9 cellular contexts compared by ENCODE assay signal in the genomic region with DNA sequence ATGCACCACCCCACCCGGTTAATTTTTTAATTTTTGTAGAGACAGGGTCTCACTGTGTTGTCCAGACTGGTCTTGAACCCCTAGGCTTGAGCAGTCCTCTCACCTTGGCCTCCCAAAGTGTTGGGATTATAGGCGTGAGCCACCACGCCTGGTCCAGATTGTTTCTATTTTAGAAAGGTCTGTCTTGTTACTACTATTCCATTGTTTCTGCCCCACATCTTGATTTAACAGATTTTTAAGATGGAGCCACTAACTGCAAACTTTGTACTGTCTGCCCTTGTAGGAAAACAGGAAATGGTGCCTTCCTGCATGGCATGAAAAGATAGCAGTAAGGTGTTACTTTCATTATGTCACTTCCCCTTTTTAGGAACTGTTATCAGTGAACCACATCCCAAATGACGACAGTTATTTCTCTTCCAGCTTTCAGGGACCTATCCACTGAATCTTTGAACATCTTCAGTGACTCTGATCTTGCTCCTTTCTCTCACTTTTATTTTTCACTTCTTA. TPM values are rescaled to one million over a fixed set of nuclear protein-coding genes. Genes with fewer than 3 reads are reported as not detected.
DNase-seq lines count a peak whose midpoint lies in the region; ATAC-seq, FAIRE-seq and TF ChIP-seq lines count a peak whose summit lies in the region.
"Had no signal": no experiment of that assay in that cellular context is flagged by ENCODE, and none has a peak within 500 bp of the region (broad histone marks: within the 10 kb centered on the region; RNA-seq: fewer than 3 reads in every experiment).

No MANE protein-coding gene starts in this region.

- H3K4me3 ChIP-seq in mesodermal cell (ENCODE audit: extremely low read depth, insufficient read depth, low read length, poor library complexity, severe bottlenecking) (no peak overlapping the region), prostate gland (no peak overlapping the region)

- TF ChIP-seq CTCF in prostate gland (IDR thresholded peaks at IDR 0.05): no peak

- no peaks in the 10 kb centered on the region for H3K9me3 ChIP-seq in mesodermal cell (ENCODE audit: control insufficient read depth, low read length)
- H3K9me3 ChIP-seq in prostate gland: no peaks in the 10 kb centered on the region

- TF ChIP-seq POLR2A in prostate gland (IDR thresholded peaks at IDR 0.05): no peak

- H3K27ac ChIP-seq in mesodermal cell (ENCODE audit: low read depth, low read length, severe bottlenecking) (peak overlapping the region; percentile 29), prostate gland (no peak overlapping the region)

- H3K27me3 ChIP-seq in prostate gland (replicated peaks; ENCODE audit: insufficient read depth): no peaks in the 10 kb centered on the region

- WGBS in mesodermal cell (ENCODE audit: insufficient coverage in 2 of 2), 2 experiments: 66 to 78% methylated on average over 2 to 3 of the region's 4 CpGs
- WGBS in prostate gland: 85% methylated on average over 4 of the region's 4 CpGs

- intact Hi-C loops in prostate gland (cut with DNase I): no loop called here

- H3K4me1 ChIP-seq in mesodermal cell (ENCODE audit: control insufficient read depth, insufficient read depth, low read length, poor library complexity, severe bottlenecking) (no peaks in the 10 kb centered on the region), prostate gland (replicated peaks) (no peaks in the 10 kb centered on the region)

- ATAC-seq in GM18868 (IDR thresholded peaks at IDR 0.05; ENCODE audit: unreplicated experiment): peak; percentile 95
- ATAC-seq in HG02798 (IDR thresholded peaks at IDR 0.05; ENCODE audit: poor library complexity, unreplicated experiment): peak; percentile 85

- no peak for FAIRE-seq in frontal cortex (lab: Jason Lieb, UNC)
- FAIRE-seq: islet of Langerhans had no signal

- DNase-seq in NOMO-1 treated with DMSO at 0.1 percent for 48 hours (lab: John Stamatoyannopoulos, UW; ENCODE audit: unreplicated experiment) (peak; percentile 73), frontal cortex (ENCODE audit: low spot score in 2 of 2) (no peak), prostate gland (ENCODE audit: low spot score) (no peak)
- no peak for DNase-seq in stimulated activated CD4-positive, alpha-beta T cell treated with anti-CD3 and anti-CD28 coated beads, Interleukin-4, amount 100 ng/mL, for 4 hours
- no peak for DNase-seq in stimulated activated naive CD4-positive, alpha-beta T cell treated with Interleukin-2 at 50 U/mL for 16 hours (lab: John Stamatoyannopoulos, UW)

- H3K36me3 ChIP-seq in mesodermal cell (ENCODE audit: control insufficient read depth, insufficient read depth, low read length): peaks cover 78% of the 10 kb centered on the region
- H3K36me3 ChIP-seq in prostate gland: no peaks in the 10 kb centered on the region

RNA-seq across cellular contexts. Expression of gene TAF1D, which starts 23.2 kb away (rescaled TPM):
- polyA plus RNA-seq in mesodermal cell (2013, experiment 1 of 2): 184 TPM
- 268 TPM for polyA plus RNA-seq in mesodermal cell (2013, experiment 2 of 2)
- total RNA-seq in frontal cortex (134 TPM), prostate gland (10 to 100 TPM; 39.3 to 53.0 TPM)

RNA-seq across cellular contexts. Expression of gene C11orf54, which starts 23.4 kb away (rescaled TPM):
- 23.9 TPM for polyA plus RNA-seq in mesodermal cell (2013, experiment 1 of 2)
- polyA plus RNA-seq in mesodermal cell (2013, experiment 2 of 2): 27.6 TPM
- 37.5 TPM for total RNA-seq in frontal cortex
- 10 to 100 TPM; 43.8 to 72.8 TPM for total RNA-seq in prostate gland

RNA-seq across cellular contexts. Expression of gene CEP295, which starts 56.6 kb away (rescaled TPM):
- polyA plus RNA-seq in mesodermal cell (2013, experiment 1 of 2): 12.9 TPM
- 16.8 TPM for polyA plus RNA-seq in mesodermal cell (2013, experiment 2 of 2)
- total RNA-seq in frontal cortex (36.3 TPM), prostate gland (10 to 100 TPM; 13.6 to 21.9 TPM)
